ENCODE assay signal across 1 cellular context in genomic region chr12:105930612-105931011, GRCh38.
TF ChIP-seq lines count a peak whose summit lies in the region.

No MANE protein-coding gene starts in this region.

TF ChIP-seq in IMR-90, 13 proteins besides CTCF, POLR2A, EP300 and RAD21 (continued from another document):
- no peak for TF ChIP-seq CEBPB (IDR thresholded peaks at IDR 0.05; ENCODE audit: low read depth, low read length)
- no peak for TF ChIP-seq BHLHE40 (IDR thresholded peaks at IDR 0.05; ENCODE audit: low read depth, low read length)
- TF ChIP-seq MAZ (IDR thresholded peaks at IDR 0.05; ENCODE audit: borderline replicate concordance, low read depth, low read length), result no peak
